In the genomic region with DNA sequence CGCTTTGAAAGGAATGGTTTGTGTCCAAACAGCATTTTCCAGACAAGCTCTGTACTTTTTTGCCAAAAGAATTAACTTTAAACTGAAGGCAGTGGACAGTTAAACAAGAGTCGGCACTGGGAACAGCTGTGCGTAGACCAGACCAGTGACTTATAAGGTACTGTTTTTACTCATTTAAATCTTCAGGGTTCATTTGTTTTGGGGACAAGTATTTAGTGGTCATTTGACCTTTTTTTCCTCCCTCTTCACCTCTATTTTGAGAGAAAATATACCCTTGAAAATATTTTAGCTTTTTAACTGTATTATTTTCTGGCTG, we compare ENCODE assay signal across 8 cellular contexts.
A peak's percentile ranks its signal among the peaks of the same experiment; 100 is the strongest.
DNase-seq lines count a peak whose midpoint lies in the region; ATAC-seq, FAIRE-seq and TF ChIP-seq lines count a peak whose summit lies in the region.

No MANE protein-coding gene starts in this region.

- TF ChIP-seq EP300 in A549 (IDR thresholded peaks at IDR 0.05) (no peak), upper lobe of left lung (IDR thresholded peaks at IDR 0.05) (no peak)

- POLR2A ChIA-PET in A549 (lab: Yijun Ruan, JAX): no interaction called here

- H3K36me3 Mint-ChIP-seq in IgD-negative memory B cell: peaks cover 3% of the 10 kb centered on the region

- TF ChIP-seq RAD21 in A549 (conservative IDR thresholded peaks at IDR 0.05 in 1 of 2, IDR thresholded peaks at IDR 0.05 in 1 of 2): no peak

- H3K4me1 Mint-ChIP-seq in IgD-negative memory B cell: peaks cover 35 to 59% (median 56%) of the 10 kb centered on the region in 3 donors

- H3K4me3 Mint-ChIP-seq in IgD-negative memory B cell: peak overlapping the region; percentile 89 to 99 (median 99)

- H3K4me3 ChIP-seq in A549 (peak overlapping the region; percentile 22; the same call in 2 of the 3 replicates), upper lobe of left lung (peak overlapping the region in 3 of 4 donors; percentile 1 to 29 (median 12))

- intact Hi-C loops in left cardiac atrium (cut with DNase I): no loop called here

- DNase-seq in A549 (ENCODE audit: low read depth in 1 of 2, low spot score in 1 of 2) (no peak), left cardiac atrium (no peak), upper lobe of left lung (no peak), NCI-H69 (lab: John Stamatoyannopoulos, UW) (no peak), T-helper 2 cell (no peak)
- DNase-seq in NK-92 treated with Interleukin-12 subunit alpha and Interleukin-12 subunit beta, amount 100 ng/mL, for 24 hours (lab: John Stamatoyannopoulos, UW): no peak

- ATAC-seq in A549 (peak in 1 of 2 experiments; percentile 67; a peak in 2 of 6 replicates), GM21529 (IDR thresholded peaks at IDR 0.05; ENCODE audit: unreplicated experiment) (peak; percentile 80), left cardiac atrium (peak; percentile 43 to 69), upper lobe of left lung (ENCODE audit: low FRiP score in 2 of 2) (peak in 1 of 2 donors; percentile 64)

- no peaks in the 10 kb centered on the region for H3K36me3 ChIP-seq in upper lobe of left lung

- no peaks in the 10 kb centered on the region for H3K27me3 ChIP-seq in upper lobe of left lung

- WGBS in A549 (ENCODE audit: missing lambda C conversion rate): 50% methylated on average over 3 of the region's 3 CpGs
- 63 to 74% methylated on average over 3 of the region's 3 CpGs for WGBS in upper lobe of left lung, 2 donors

- H3K9me3 Mint-ChIP-seq in IgD-negative memory B cell: peaks cover 0 to 3% (median 3%) of the 10 kb centered on the region in 3 donors

- peak overlapping the region; percentile 94 to 97 (median 95) for H3K27ac Mint-ChIP-seq in IgD-negative memory B cell

- TF ChIP-seq CTCF in A549 (IDR thresholded peaks at IDR 0.05) (no peak), upper lobe of left lung (IDR thresholded peaks at IDR 0.05) (no peak)

- peaks cover 26% of the 10 kb centered on the region for H3K4me1 ChIP-seq in A549
- peaks cover 0 to 6% (median 3%) of the 10 kb centered on the region in 4 donors for H3K4me1 ChIP-seq in upper lobe of left lung

- TF ChIP-seq POLR2A in A549 (IDR thresholded peaks at IDR 0.05; ENCODE audit: low read length) (no peak), upper lobe of left lung (IDR thresholded peaks at IDR 0.05) (no peak)

- no peaks in the 10 kb centered on the region for H3K27me3 Mint-ChIP-seq in IgD-negative memory B cell

- no peak for FAIRE-seq in A549 (lab: Jason Lieb, UNC)

- H3K4me2 ChIP-seq in A549: peak overlapping the region; percentile 65

- CTCF ChIA-PET in A549 (lab: Yijun Ruan, JAX): interaction anchor here (1.6 kb wide), 1 partner anchor 18 kb away, joined by 6 read pairs; no protein-coding TSS in a partner anchor

- H3K27ac ChIP-seq in A549 (peak overlapping the region; percentile 42 to 67; a peak in 5 of 6 replicates), upper lobe of left lung (peak overlapping the region; percentile 40 to 57 (median 48))

- no peaks in the 10 kb centered on the region for H3K9me3 ChIP-seq in A549
- no peaks in the 10 kb centered on the region for H3K9me3 ChIP-seq in upper lobe of left lung

TF ChIP-seq in A549, 52 proteins besides CTCF, POLR2A, EP300 and RAD21:
- TF ChIP-seq FOSB (CRISPR knock-in tag; IDR thresholded peaks at IDR 0.05) (no peak), CBX8 (IDR thresholded peaks at IDR 0.05) (no peak), HOXB5 (CRISPR knock-in tag; IDR thresholded peaks at IDR 0.05) (no peak), TP53 (CRISPR knock-in tag; IDR thresholded peaks at IDR 0.05) (no peak), ZSCAN20 (CRISPR knock-in tag; IDR thresholded peaks at IDR 0.05) (no peak), RARB (CRISPR knock-in tag; IDR thresholded peaks at IDR 0.05) (no peak)
